8 cellular contexts compared by ENCODE assay signal in genomic region chr12:49868952-49869815, GRCh38. TPM values are rescaled to one million over a fixed set of nuclear protein-coding genes. Genes with fewer than 3 reads are reported as not detected.
DNase-seq lines count a peak whose midpoint lies in the region; ATAC-seq and TF ChIP-seq lines count a peak whose summit lies in the region.

No MANE protein-coding gene starts in this region.

- peak overlapping the region; percentile 24 for H2AFZ ChIP-seq in ACC112 (ENCODE audit: low read length, unreplicated experiment)

- H3K27me3 Mint-ChIP-seq in glutamatergic neuron (ENCODE audit: unreplicated experiment) = peaks cover 10% of the 10 kb centered on the region

- H3K27me3 ChIP-seq in ACC112 (ENCODE audit: insufficient read depth, low read length) = peaks cover 4% of the 10 kb centered on the region; the same call in 1 of the 2 replicates

- H3K4me3 ChIP-seq in ACC112 (ENCODE audit: low read depth, low read length) = no peak overlapping the region

- H3K4me3 Mint-ChIP-seq in glutamatergic neuron (ENCODE audit: unreplicated experiment) = peak overlapping the region; percentile 52

- TF ChIP-seq CTCF in glutamatergic neuron (IDR thresholded peaks at IDR 0.05; ENCODE audit: partially characterized antibody, unreplicated experiment) = no peak

- no peaks in the 10 kb centered on the region for H3K36me3 ChIP-seq in ACC112 (ENCODE audit: insufficient read depth, low read length)

- H3K4me1 Mint-ChIP-seq in glutamatergic neuron (ENCODE audit: low read depth, unreplicated experiment) = peaks cover 33% of the 10 kb centered on the region

- peak overlapping the region; percentile 70 for H3K27ac Mint-ChIP-seq in glutamatergic neuron (ENCODE audit: unreplicated experiment)

- peaks cover 3% of the 10 kb centered on the region for H3K9me3 Mint-ChIP-seq in glutamatergic neuron (ENCODE audit: unreplicated experiment)

- no peaks in the 10 kb centered on the region for H3K36me3 Mint-ChIP-seq in glutamatergic neuron (ENCODE audit: unreplicated experiment)

- peak; percentile 43 for DNase-seq in KG1 (lab: John Stamatoyannopoulos, UW)
- peak; percentile 42 for DNase-seq in SW480 (ENCODE audit: low spot score)
- peak; percentile 85 for DNase-seq in glutamatergic neuron
- peak; percentile 78 for DNase-seq in pons (ENCODE audit: low spot score)
- no peak for DNase-seq in stimulated activated naive CD8-positive, alpha-beta T cell treated with anti-CD3 and anti-CD28 coated beads, Interleukin-15, Interleukin-2, amounts not matched to agents 100 U/mL and 50 U/mL, for 24 hours

- H3K4me1 ChIP-seq in ACC112 (ENCODE audit: control insufficient read depth, insufficient read depth, low read length, unreplicated experiment) = peaks cover 25% of the 10 kb centered on the region

- no peaks in the 10 kb centered on the region for H3K79me2 ChIP-seq in ACC112 (ENCODE audit: control insufficient read depth, insufficient read depth, low read length, unreplicated experiment)

- ATAC-seq in stimulated activated naive CD8-positive, alpha-beta T cell treated with anti-CD3 and anti-CD28 coated beads, Interleukin-15, Interleukin-2, amounts not matched to agents 100 U/mL and 50 U/mL, for 24 hours = no peak
- ATAC-seq in GM21423 (IDR thresholded peaks at IDR 0.05; ENCODE audit: unreplicated experiment) (no peak), HG02571 (IDR thresholded peaks at IDR 0.05; ENCODE audit: unreplicated experiment) (no peak)

- H3K27ac ChIP-seq in ACC112 (ENCODE audit: low read depth, low read length) = peak overlapping the region; percentile 35; the same call in 1 of the 2 replicates

RNA-seq across cellular contexts. Expression of gene BCDIN3D, which starts 26.3 kb away (rescaled TPM):
- 5.9 TPM for total RNA-seq in glutamatergic neuron (ENCODE audit: unreplicated experiment)

RNA-seq across cellular contexts. Expression of gene FAIM2, which starts 34.5 kb away (rescaled TPM):
- total RNA-seq in glutamatergic neuron (ENCODE audit: unreplicated experiment) = 3.5 TPM

RNA-seq across cellular contexts. Expression of gene NCKAP5L, which starts 41.0 kb away (rescaled TPM):
- total RNA-seq in glutamatergic neuron (ENCODE audit: unreplicated experiment) = 64.3 TPM
